ENCODE assay signal across 1 cellular context in genomic region chr17:4261452-4261851, GRCh38.
TF ChIP-seq lines count a peak whose summit lies in the region.

No MANE protein-coding gene starts in this region.

TF ChIP-seq in SK-N-SH treated with all-trans-retinoic acid at 6 μM for 48 hours, 23 proteins besides CTCF, POLR2A, EP300 and RAD21 (continued from another document):
- no peak for TF ChIP-seq PATZ1 (CRISPR knock-in tag; IDR thresholded peaks at IDR 0.05; ENCODE audit: borderline replicate concordance)
- TF ChIP-seq OSR1 (CRISPR knock-in tag; IDR thresholded peaks at IDR 0.05), result no peak
- no peak for TF ChIP-seq BACH2 (CRISPR knock-in tag; IDR thresholded peaks at IDR 0.05; ENCODE audit: borderline replicate concordance)
- TF ChIP-seq POU6F1 (CRISPR knock-in tag; IDR thresholded peaks at IDR 0.05; ENCODE audit: borderline replicate concordance, low read depth), result no peak
- TF ChIP-seq SNAI2 (CRISPR knock-in tag; IDR thresholded peaks at IDR 0.05), result no peak
